Comparison of ENCODE assay signal across 28 cellular contexts in the genomic region with DNA sequence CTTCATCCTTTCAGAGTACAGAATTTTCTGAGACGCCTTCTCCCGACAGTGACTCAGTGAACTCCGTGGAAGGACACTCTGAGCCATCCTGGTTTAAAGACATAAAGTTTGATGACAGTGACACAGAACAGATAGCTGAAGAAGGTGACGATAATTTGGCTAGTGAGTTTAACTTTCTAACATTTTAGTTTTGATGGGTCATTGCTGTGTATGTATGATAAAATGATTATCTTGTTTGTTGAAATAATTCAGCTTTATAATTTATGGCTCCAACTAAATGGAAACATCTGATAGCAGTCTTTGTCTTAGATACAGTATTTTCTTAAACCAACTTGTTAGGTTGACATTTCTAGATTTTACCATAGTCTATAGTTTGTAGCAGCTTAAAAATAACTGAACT.
"Had no signal": no experiment of that assay in that cellular context is flagged by ENCODE, and none has a peak within 500 bp of the region (broad histone marks: within the 10 kb centered on the region; RNA-seq: fewer than 3 reads in every experiment).

No MANE protein-coding gene starts in this region.

- H3K27ac Mint-ChIP-seq: stimulated activated effector memory CD8-positive, alpha-beta T cell treated with anti-CD3 and anti-CD28 coated beads, Interleukin-12 subunit alpha, Interleukin-12 subunit beta, amount 100 ng/mL, for 72 hours; stimulated activated naive CD8-positive, alpha-beta T cell treated with anti-CD3 and anti-CD28 coated beads, Interleukin-15, amount 100 ng/mL, for 72 hours; type B pancreatic cell had no signal

- H3K27me3 Mint-ChIP-seq: stimulated activated memory B cell treated with anti-CD40 and anti-IgM and Interleukin-4, amounts not matched to agents 10 μg/mL and 1 μg/mL and 100 μg/mL, for 72 hours; stimulated activated naive B cell treated with anti-CD40 and anti-IgM and Interleukin-4, amounts not matched to agents 10 μg/mL and 1 μg/mL and 100 μg/mL, for 72 hours; stimulated activated naive CD8-positive, alpha-beta T cell treated with anti-CD3 and anti-CD28 coated beads, Interleukin-15, amount 100 ng/mL, for 72 hours; stimulated activated naive CD8-positive, alpha-beta T cell treated with anti-CD3 and anti-CD28 coated beads, Interleukin-15, Interleukin-2, amounts not matched to agents 100 ng/mL and 50 ng/mL, for 24 hours; type B pancreatic cell had no signal

- FAIRE-seq: urothelium cell line had no signal

- H3K9me3 ChIP-seq: stomach, suprapubic skin, testis, thoracic aorta, thyroid gland, tibial artery, tibial nerve, transverse colon, upper lobe of left lung, upper lobe of right lung, uterus, vagina had no signal

- H3K4me3 ChIP-seq: stomach, suprapubic skin, testis, thoracic aorta, thyroid gland, tibial artery, tibial nerve, transverse colon, upper lobe of left lung, upper lobe of right lung, uterus, vagina had no signal

- H3K36me3 ChIP-seq: uterus had no signal

- H3K4me1 Mint-ChIP-seq: stimulated activated effector memory CD8-positive, alpha-beta T cell treated with anti-CD3 and anti-CD28 coated beads, Interleukin-12 subunit alpha, Interleukin-12 subunit beta, amount 100 ng/mL, for 72 hours; stimulated activated naive CD8-positive, alpha-beta T cell treated with anti-CD3 and anti-CD28 coated beads, Interleukin-15, amount 100 ng/mL, for 72 hours had no signal

- H3K4me3 Mint-ChIP-seq: stimulated activated effector memory CD8-positive, alpha-beta T cell treated with anti-CD3 and anti-CD28 coated beads, Interleukin-12 subunit alpha, Interleukin-12 subunit beta, amount 100 ng/mL, for 72 hours; stimulated activated memory B cell treated with anti-CD40 and anti-IgM and Interleukin-4, amounts not matched to agents 10 μg/mL and 1 μg/mL and 100 μg/mL, for 72 hours; stimulated activated naive B cell treated with anti-CD40 and anti-IgM and Interleukin-4, amounts not matched to agents 10 μg/mL and 1 μg/mL and 100 μg/mL, for 72 hours; stimulated activated naive CD8-positive, alpha-beta T cell treated with anti-CD3 and anti-CD28 coated beads, Interleukin-15, amount 100 ng/mL, for 72 hours; stimulated activated naive CD8-positive, alpha-beta T cell treated with anti-CD3 and anti-CD28 coated beads, Interleukin-15, Interleukin-2, amounts not matched to agents 100 ng/mL and 50 ng/mL, for 24 hours; type B pancreatic cell had no signal

- H3K27me3 ChIP-seq: stomach, suprapubic skin, testis, thyroid gland, tibial artery, tibial nerve, transverse colon, upper lobe of left lung, upper lobe of right lung, uterus, vagina had no signal

- H3K27ac ChIP-seq: stomach, suprapubic skin, testis, thoracic aorta, thyroid gland, tibial artery, tibial nerve, transverse colon, upper lobe of left lung, upper lobe of right lung, uterus, vagina had no signal

- ATAC-seq: stimulated activated effector memory CD8-positive, alpha-beta T cell treated with anti-CD3 and anti-CD28 coated beads, Interleukin-12 subunit alpha, Interleukin-12 subunit beta, amount 100 ng/mL, for 72 hours; stimulated activated memory B cell treated with anti-CD40 and anti-IgM and Interleukin-4, amounts not matched to agents 10 μg/mL and 1 μg/mL and 100 μg/mL, for 72 hours; stimulated activated naive B cell treated with anti-CD40 and anti-IgM and Interleukin-4, amounts not matched to agents 10 μg/mL and 1 μg/mL and 100 μg/mL, for 72 hours; stimulated activated naive CD8-positive, alpha-beta T cell treated with anti-CD3 and anti-CD28 coated beads, Interleukin-15, amount 100 ng/mL, for 72 hours; stimulated activated naive CD8-positive, alpha-beta T cell treated with anti-CD3 and anti-CD28 coated beads, Interleukin-15, Interleukin-2, amounts not matched to agents 100 U/mL and 50 U/mL, for 24 hours; upper lobe of right lung had no signal

- H3K9me3 Mint-ChIP-seq: stimulated activated effector memory CD8-positive, alpha-beta T cell treated with anti-CD3 and anti-CD28 coated beads, Interleukin-12 subunit alpha, Interleukin-12 subunit beta, amount 100 ng/mL, for 72 hours; stimulated activated memory B cell treated with anti-CD40 and anti-IgM and Interleukin-4, amounts not matched to agents 10 μg/mL and 1 μg/mL and 100 μg/mL, for 72 hours; stimulated activated naive B cell treated with anti-CD40 and anti-IgM and Interleukin-4, amounts not matched to agents 10 μg/mL and 1 μg/mL and 100 μg/mL, for 72 hours; stimulated activated naive CD8-positive, alpha-beta T cell treated with anti-CD3 and anti-CD28 coated beads, Interleukin-15, amount 100 ng/mL, for 72 hours; stimulated activated naive CD8-positive, alpha-beta T cell treated with anti-CD3 and anti-CD28 coated beads, Interleukin-15, Interleukin-2, amounts not matched to agents 100 ng/mL and 50 ng/mL, for 24 hours; type B pancreatic cell had no signal

- DNase-seq: stimulated activated CD4-positive, alpha-beta T cell treated with anti-CD3 and anti-CD28 coated beads, Interleukin-2, amount 100 ng/mL, for 48 hours; stimulated activated CD4-positive, alpha-beta T cell treated with anti-CD3 and anti-CD28 coated beads, Interleukin-4, amount 100 ng/mL, for 1 hour; stimulated activated CD4-positive, alpha-beta T cell treated with anti-CD3 and anti-CD28 coated beads, Interleukin-4, amount 100 ng/mL, for 4 hours; stimulated activated CD8-positive, alpha-beta memory T cell treated with anti-CD3 and anti-CD28 coated beads, Interleukin-4, amount 100 ng/mL, for 48 hours; stimulated activated naive B cell treated with anti-CD40 and anti-IgM and Interleukin-4, amounts not matched to agents 10 μg/mL and 1 μg/mL and 100 μg/mL, for 72 hours; stimulated activated naive CD4-positive, alpha-beta T cell; stimulated activated naive CD4-positive, alpha-beta T cell treated with Interleukin-2 at 50 U/mL for 16 hours; stimulated activated naive CD8-positive, alpha-beta T cell treated with anti-CD3 and anti-CD28 coated beads, Interleukin-15, amount 100 ng/mL, for 72 hours; stimulated activated naive CD8-positive, alpha-beta T cell treated with anti-CD3 and anti-CD28 coated beads, Interleukin-15, Interleukin-2, amounts not matched to agents 100 U/mL and 50 U/mL, for 24 hours; stomach; substantia nigra; testis; thyroid gland; tibial artery; transverse colon; trophoblast cell; upper lobe of left lung; upper lobe of right lung; uterus had no signal

- H3K4me1 ChIP-seq: stomach, suprapubic skin, testis, thyroid gland, tibial artery, tibial nerve, transverse colon, upper lobe of left lung, upper lobe of right lung, uterus, vagina had no signal
